ENCODE assay signal across 18 cellular contexts in genomic region chr10:116418394-116418793, GRCh38. TPM values are rescaled to one million over a fixed set of nuclear protein-coding genes. Genes with fewer than 3 reads are reported as not detected.
"Had no signal": no experiment of that assay in that cellular context is flagged by ENCODE, and none has a peak within 500 bp of the region (broad histone marks: within the 10 kb centered on the region; RNA-seq: fewer than 3 reads in every experiment).

No MANE protein-coding gene starts in this region.

- H3K4me1 ChIP-seq: heart right ventricle, pancreas had no signal

- H3K9me3 ChIP-seq: heart right ventricle, mucosa of descending colon, pancreas had no signal

- H3K27me3 ChIP-seq: heart right ventricle, pancreas had no signal

- H3K27ac ChIP-seq: heart right ventricle, pancreas had no signal

- DNase-seq: activated naive CD4-positive, alpha-beta T cell treated with anti-CD3 and anti-CD28 coated beads, Interleukin-2, amount 10 ng/mL, durations not matched to agents 7 days and 5 days; activated T-cell treated with anti-CD3 and anti-CD28 coated beads for 4 hours; dermis blood vessel endothelial cell; heart right ventricle; left colon; mucosa of descending colon; naive thymus-derived CD8-positive, alpha-beta T cell; pancreas; stimulated activated CD4-positive, alpha-beta T cell treated with anti-CD3 and anti-CD28 coated beads, Interleukin-12 subunit alpha, Interleukin-12 subunit beta, amount 100 ng/mL, for 4 hours; stimulated activated CD4-positive, alpha-beta T cell treated with anti-CD3 and anti-CD28 coated beads, Interleukin-2, amount 100 ng/mL, for 24 hours had no signal

- H3K4me3 ChIP-seq: heart right ventricle, mucosa of descending colon, pancreas had no signal

- ATAC-seq: activated CD4-positive, CD25-positive, alpha-beta regulatory T cell treated with anti-CD3 and anti-CD28 coated beads, Interleukin-2, amount 50 U/mL, for 24 hours; heart right ventricle; left colon; mucosa of descending colon; naive thymus-derived CD8-positive, alpha-beta T cell; pancreas had no signal

- H3K36me3 ChIP-seq: heart right ventricle, pancreas had no signal

RNA-seq across cellular contexts. Expression of gene PNLIPRP3, which starts 9.3 kb away (rescaled TPM):
- total RNA-seq: activated CD8-positive, alpha-beta memory T cell treated with anti-CD3 and anti-CD28 coated beads for 36 hours; activated T-helper 2 cell treated with anti-CD3 and anti-CD28 coated beads, Interferon-gamma antibody, Interleukin-2, Interleukin-4, amounts not matched to agents 10 μg/mL and 5 μg/mL and 100 μg/mL, durations not matched to agents 14 hours and 24 hours and 36 hours; astrocyte; chondrocyte; frontal cortex; heart right ventricle; lung microvascular endothelial cell; naive thymus-derived CD8-positive, alpha-beta T cell; ureter had no signal
- polyA plus RNA-seq: heart right ventricle; naive thymus-derived CD8-positive, alpha-beta T cell; pancreas had no signal
